Comparison of ENCODE assay signal across 8 cellular contexts in the genomic region with DNA sequence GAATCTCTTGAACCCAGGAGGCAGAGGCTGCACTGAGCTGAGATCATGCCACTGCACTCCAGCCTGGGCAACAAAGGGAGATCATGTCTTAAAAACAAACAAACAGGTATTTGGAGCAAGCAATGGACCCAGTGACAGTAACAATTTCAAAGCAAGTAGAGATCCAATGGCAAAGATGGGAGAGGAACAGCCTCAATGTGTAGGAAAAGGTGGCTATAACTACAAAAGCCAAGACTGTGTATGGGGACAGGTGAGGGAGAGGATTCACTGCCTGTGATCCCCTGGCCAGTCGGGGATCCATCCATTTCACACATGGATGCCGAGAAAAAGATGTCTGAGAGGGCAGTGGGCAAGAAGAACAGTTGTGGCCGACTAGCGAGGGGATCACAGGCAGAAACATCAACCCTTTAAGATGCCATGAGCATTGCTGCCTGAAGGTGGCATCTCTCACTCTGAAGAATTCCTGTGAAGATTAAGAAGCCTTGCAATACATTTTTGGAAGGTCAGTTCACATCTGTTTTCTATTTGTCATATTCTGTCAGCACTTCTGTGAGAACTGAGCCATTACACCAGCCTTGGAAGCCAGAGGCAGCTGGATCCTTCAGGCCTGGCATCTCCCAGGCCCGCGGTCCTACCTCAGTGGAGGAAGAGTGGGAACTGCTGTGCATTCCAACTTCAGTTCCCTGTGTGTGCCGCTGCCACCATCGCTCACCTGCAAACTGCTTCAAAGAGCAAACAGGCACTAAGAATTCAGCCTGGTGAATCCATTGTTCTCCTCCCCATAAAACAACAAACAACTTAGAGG. TPM values are rescaled to one million over a fixed set of nuclear protein-coding genes. Genes with fewer than 3 reads are reported as not detected.
DNase-seq lines count a peak whose midpoint lies in the region; ATAC-seq and TF ChIP-seq lines count a peak whose summit lies in the region.

No MANE protein-coding gene starts in this region.

- H3K9me3 ChIP-seq in NT2/D1 (ENCODE audit: insufficient read depth, low read length) (no peaks in the 10 kb centered on the region), tibial artery (no peaks in the 10 kb centered on the region)

- H3K9ac ChIP-seq in NT2/D1 (ENCODE audit: insufficient read length, low read depth): peak overlapping the region; percentile 44

- no peaks in the 10 kb centered on the region; the same call in 1 of the 2 replicates for H3K27me3 ChIP-seq in BJ (ENCODE audit: control insufficient read depth, insufficient read depth, low read length)
- H3K27me3 ChIP-seq in NT2/D1 (ENCODE audit: insufficient read depth, insufficient read length): no peaks in the 10 kb centered on the region
- no peaks in the 10 kb centered on the region for H3K27me3 ChIP-seq in tibial artery

- H3K4me1 ChIP-seq in NT2/D1 (ENCODE audit: insufficient read depth, insufficient read length): no peaks in the 10 kb centered on the region
- H3K4me1 ChIP-seq in tibial artery: peaks cover 0 to 11% (median 8%) of the 10 kb centered on the region in 4 donors

- DNase-seq in BJ (ENCODE audit: low read depth) (peak; percentile 81), GM19238 (ENCODE audit: insufficient read length, low spot score) (peak; percentile 3), NT2/D1 (ENCODE audit: low read depth, low spot score) (peak; percentile 55), choroid plexus epithelial cell (ENCODE audit: low read depth) (peak; percentile 95), left colon (peak in 1 of 2 donors; percentile 34), tibial artery (peak; percentile 65 to 73)

- intact Hi-C loops in left colon (cut with DNase I, micrococcal nuclease): no loop called here
- intact Hi-C loops in tibial artery (cut with DNase I; ENCODE audit: low total_unique reads): loop anchor here (10.0 kb wide), 1 partner anchor 159 kb away; no protein-coding TSS in a partner anchor

- ATAC-seq in left colon (peak; percentile 77), HG02938 (IDR thresholded peaks at IDR 0.05; ENCODE audit: unreplicated experiment) (no peak)
- no peak for ATAC-seq in activated CD4-positive, CD25-positive, alpha-beta regulatory T cell treated with anti-CD3 and anti-CD28 coated beads, Interleukin-2, amount 50 U/mL, for 24 hours

- no peaks in the 10 kb centered on the region for H3K36me3 ChIP-seq in BJ (ENCODE audit: control insufficient read depth, insufficient read depth, low read length)
- no peaks in the 10 kb centered on the region for H3K36me3 ChIP-seq in NT2/D1 (ENCODE audit: insufficient read depth, insufficient read length, low read length)
- H3K36me3 ChIP-seq in tibial artery: no peaks in the 10 kb centered on the region

- POLR2A ChIA-PET in BJ (lab: Charles Lee): no interaction called here

- peak overlapping the region; percentile 33 to 34 for H3K27ac ChIP-seq in tibial artery

- CTCF ChIA-PET in BJ (lab: Yijun Ruan, JAX): interaction anchor here (0.6 to 1.6 kb wide), 15 partner anchors 8 to 169 kb away, joined by 3 to 5 read pairs (median 3); a partner anchor contains a TSS

- peak; percentile 84 for TF ChIP-seq CTCF in BJ (IDR thresholded peaks at IDR 0.05; ENCODE audit: insufficient read depth, low read depth, low read length)
- TF ChIP-seq CTCF in choroid plexus epithelial cell (conservative IDR thresholded peaks at IDR 0.05; ENCODE audit: low read depth, low read length): peak; percentile 88
- TF ChIP-seq CTCF in tibial artery (IDR thresholded peaks at IDR 0.05): peak; percentile 76 to 86

- H3K4me3 ChIP-seq in BJ (ENCODE audit: low read depth, low read length) (no peak overlapping the region), NT2/D1 (ENCODE audit: insufficient read length, low read depth) (no peak overlapping the region), choroid plexus epithelial cell (ENCODE audit: low read depth, low read length) (peak overlapping the region; percentile 22), tibial artery (no peak overlapping the region)

RNA-seq across cellular contexts. Expression of a gene that starts 54.5 kb away (rescaled TPM):
- 16.6 and 28.3 TPM in 2 replicates for polyA plus RNA-seq in BJ (2011; rRNA removed)
- 22.2 and 24.8 TPM in 2 replicates for polyA minus RNA-seq in BJ (2011; rRNA and poly(A)+ RNA removed)
- 10 to 100 TPM; 25.8 TPM for total RNA-seq in left colon

RNA-seq across cellular contexts. Expression of a gene that starts 56.1 kb away (rescaled TPM):
- 7.8 and 9.1 TPM in 2 replicates for polyA plus RNA-seq in BJ (2011; rRNA removed)
- polyA minus RNA-seq in BJ (2011; rRNA and poly(A)+ RNA removed): 1.1 and 4.2 TPM in 2 replicates
- total RNA-seq in left colon: 10 to 100 TPM in 1 of 2 donors, 1 to 10 TPM in 1; 7.3 to 11.6 TPM
